In the genomic region with DNA sequence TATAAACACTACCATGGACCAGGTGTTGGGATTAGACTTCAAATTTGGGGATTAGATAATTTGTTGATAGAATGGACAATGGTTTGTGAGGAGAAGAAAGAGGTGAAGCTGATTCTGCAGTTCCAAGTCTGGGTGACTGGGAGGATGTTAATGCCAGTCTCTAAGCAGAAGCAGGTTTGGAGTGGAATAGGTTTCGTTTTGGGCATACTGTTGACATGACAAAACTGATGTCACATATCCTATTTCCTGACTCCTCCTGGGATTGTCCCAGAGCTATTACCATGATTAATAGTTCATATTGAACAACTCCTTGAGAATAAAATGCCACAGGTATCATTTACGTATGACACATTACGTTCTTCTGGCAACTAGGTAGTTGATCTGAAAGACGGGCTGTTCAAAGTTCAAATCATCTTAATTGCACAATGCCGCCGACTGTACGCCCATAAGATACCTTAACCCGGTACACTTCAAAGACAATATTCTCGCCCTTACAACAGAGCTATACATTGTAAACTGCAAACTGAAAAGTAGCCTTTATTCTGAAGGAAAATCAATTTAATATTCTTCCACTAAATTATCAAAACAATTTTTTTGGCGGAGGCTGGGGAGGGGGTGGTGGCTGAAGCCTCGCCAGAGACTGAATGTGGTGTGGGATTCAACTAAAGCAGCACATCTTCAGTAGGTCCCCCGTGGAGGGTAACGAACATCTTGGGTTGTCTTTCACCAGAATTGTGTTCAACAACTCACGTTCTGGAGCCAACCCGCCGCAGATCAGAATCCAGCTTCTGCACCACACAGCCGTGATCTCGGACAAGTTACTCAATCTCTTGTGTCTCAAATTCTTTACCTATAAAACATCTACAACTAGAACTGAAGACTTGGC, we compare ENCODE assay signal across 8 cellular contexts. TPM values are rescaled to one million over a fixed set of nuclear protein-coding genes. Genes with fewer than 3 reads are reported as not detected.
DNase-seq lines count a peak whose midpoint lies in the region; ATAC-seq and TF ChIP-seq lines count a peak whose summit lies in the region.

No MANE protein-coding gene starts in this region.

- intact Hi-C loops in heart right ventricle (cut with DNase I) (loop anchor here in 8 of 10 donors (2.0 to 10.0 kb wide), 11 partner anchors 57 to 242 kb away; a partner anchor contains a TSS), left cardiac atrium (cut with DNase I) (loop anchor here in 1 of 2 donors (5.0 to 10.0 kb wide), 2 partner anchors 92 to 239 kb away; a partner anchor contains a TSS), left colon (cut with DNase I, micrococcal nuclease) (loop anchor here in 1 of 2 donors (5.0 kb wide), 3 partner anchors 58 to 242 kb away; a partner anchor contains a TSS)

- H3K27me3 ChIP-seq in heart right ventricle (no peaks in the 10 kb centered on the region), thoracic aorta (replicated peaks; ENCODE audit: insufficient read depth) (no peaks in the 10 kb centered on the region)

- CTCF ChIA-PET in HEK293T (lab: Yijun Ruan, JAX): no interaction called here

- H3K9me3 Mint-ChIP-seq in activated naive CD4-positive, alpha-beta T cell treated with anti-CD3 and anti-CD28 coated beads, Interleukin-2, amount 50 U/mL, for 72 hours: peaks cover 0 to 4% of the 10 kb centered on the region in 2 donors

- H3K9me3 ChIP-seq in heart right ventricle: no peaks in the 10 kb centered on the region
- H3K9me3 ChIP-seq in thoracic aorta: no peaks in the 10 kb centered on the region

- H3K36me3 ChIP-seq in heart right ventricle: peaks cover 0 to 7% (median 0%) of the 10 kb centered on the region in 9 donors
- no peaks in the 10 kb centered on the region for H3K36me3 ChIP-seq in thoracic aorta

- H3K36me3 Mint-ChIP-seq in activated naive CD4-positive, alpha-beta T cell treated with anti-CD3 and anti-CD28 coated beads, Interleukin-2, amount 50 U/mL, for 72 hours: peaks cover 13 to 22% of the 10 kb centered on the region in 2 donors

- H3K27ac ChIP-seq in heart right ventricle (peak overlapping the region in 8 of 10 donors; percentile 96 to 99 (median 98)), thoracic aorta (peak overlapping the region; percentile 96)

- TF ChIP-seq CTCF in heart right ventricle (IDR thresholded peaks at IDR 0.05): no peak
- TF ChIP-seq CTCF in thoracic aorta (IDR thresholded peaks at IDR 0.05): no peak

- H3K4me1 ChIP-seq in heart right ventricle (peaks cover 0 to 36% (median 27%) of the 10 kb centered on the region in 9 donors), thoracic aorta (ENCODE audit: control insufficient read depth in 1 of 2, low read depth in 2 of 2) (peaks cover 14 to 32% of the 10 kb centered on the region in 2 donors)

- WGBS in heart right ventricle, 2 donors: 89 to 90% methylated on average over 18 of the region's 18 CpGs

- H3K4me3 ChIP-seq in heart right ventricle: peak overlapping the region; percentile 66 to 99 (median 96)
- H3K4me3 ChIP-seq in thoracic aorta: peak overlapping the region; percentile 84

- DNase-seq in heart right ventricle (no peak), left cardiac atrium (no peak), left colon (peak; percentile 35 to 47), thoracic aorta (ENCODE audit: low spot score) (no peak), HEK293T (ENCODE audit: extremely low spot score) (no peak)
- DNase-seq in activated naive CD4-positive, alpha-beta T cell treated with anti-CD3 and anti-CD28 coated beads, Interleukin-2, amount 50 U/mL, for 72 hours (ENCODE audit: low spot score in 2 of 2): no peak
- no peak for DNase-seq in NK-92 treated with Interleukin-12 subunit alpha and Interleukin-12 subunit beta, amount 100 ng/mL, for 24 hours (lab: John Stamatoyannopoulos, UW)

- POLR2A ChIA-PET in HEK293T (lab: Yijun Ruan, JAX): no interaction called here

- peak overlapping the region; percentile 98 to 99 for H3K27ac Mint-ChIP-seq in activated naive CD4-positive, alpha-beta T cell treated with anti-CD3 and anti-CD28 coated beads, Interleukin-2, amount 50 U/mL, for 72 hours

- ATAC-seq in heart right ventricle: no peak
- ATAC-seq in left cardiac atrium: no peak
- no peak for ATAC-seq in activated naive CD4-positive, alpha-beta T cell treated with anti-CD3 and anti-CD28 coated beads, Interleukin-2, amount 50 U/mL, for 72 hours
- ATAC-seq in left colon: peak; percentile 65
- ATAC-seq in thoracic aorta (ENCODE audit: insufficient number of reproducible peaks, low FRiP score, low read depth): no peak
- ATAC-seq in HG02571 (IDR thresholded peaks at IDR 0.05; ENCODE audit: unreplicated experiment): no peak

TF ChIP-seq in HEK293T, 16 proteins besides CTCF, POLR2A, EP300 and RAD21:
- TF ChIP-seq HDGF (IDR thresholded peaks at IDR 0.05; ENCODE audit: borderline replicate concordance): no peak
- no peak for TF ChIP-seq ARNT (IDR thresholded peaks at IDR 0.05)
- no peak for TF ChIP-seq CTBP1 (IDR thresholded peaks at IDR 0.05; ENCODE audit: borderline replicate concordance)
- TF ChIP-seq BHLHE40 (IDR thresholded peaks at IDR 0.05; ENCODE audit: borderline replicate concordance): no peak
- TF ChIP-seq SUZ12 (IDR thresholded peaks at IDR 0.05): no peak
- TF ChIP-seq NFRKB (IDR thresholded peaks at IDR 0.05): no peak
- TF ChIP-seq SP1 (IDR thresholded peaks at IDR 0.05): no peak
- TF ChIP-seq FOXA1 (IDR thresholded peaks at IDR 0.05): no peak
- TF ChIP-seq FOXM1 (IDR thresholded peaks at IDR 0.05; ENCODE audit: borderline replicate concordance): no peak
- no peak for TF ChIP-seq ZNF384 (IDR thresholded peaks at IDR 0.05)
- no peak for TF ChIP-seq FOXK2 (IDR thresholded peaks at IDR 0.05)
- TF ChIP-seq LEF1 (IDR thresholded peaks at IDR 0.05; ENCODE audit: borderline replicate concordance): no peak
- TF ChIP-seq TARDBP (IDR thresholded peaks at IDR 0.05): no peak

RNA-seq across cellular contexts. Expression of a gene that starts 1.2 kb away (rescaled TPM):
- total RNA-seq in heart right ventricle (10 to 100 TPM; 52.2 to 80.9 (median 66.9) TPM), left cardiac atrium (10 to 100 TPM; 40.9 to 71.2 TPM), left colon (10 to 100 TPM; 67.1 to 75.5 TPM), thoracic aorta (10 to 100 TPM; 86.0 to 86.8 TPM)
- polyA plus RNA-seq in heart right ventricle: 10 to 100 TPM; 33.9 to 41.3 TPM
- total RNA-seq in activated naive CD4-positive, alpha-beta T cell treated with anti-CD3 and anti-CD28 coated beads, Interleukin-2, amount 50 U/mL, for 72 hours: 10 to 100 TPM; 56.3 to 80.8 TPM

RNA-seq across cellular contexts. Expression of a gene that starts 11.6 kb away (rescaled TPM):
- total RNA-seq in heart right ventricle (under 1 TPM in 8 of 10 donors, not detected in 2; 0.34 to 0.94 (median 0.64) TPM), left cardiac atrium (under 1 TPM; 0.59 to 0.76 TPM), left colon (1 to 10 TPM in 1 of 2 donors, under 1 TPM in 1; 0.55 to 2.4 TPM), thoracic aorta (under 1 TPM; 0.41 to 0.42 TPM)
- 1 to 10 TPM in 1 of 2 donors, under 1 TPM in 1; 0.19 to 1.6 TPM for polyA plus RNA-seq in heart right ventricle
- total RNA-seq in activated naive CD4-positive, alpha-beta T cell treated with anti-CD3 and anti-CD28 coated beads, Interleukin-2, amount 50 U/mL, for 72 hours: 1 to 10 TPM in 1 of 2 donors, under 1 TPM in 1; 0.91 to 1.2 TPM

Comparison
In these comparisons a context has a peak if more than half of its experiments do, and no peak if none do; other contexts are left out.
1. DNase-seq: peak in left colon (2 of 2); none in heart right ventricle (0 of 2), left cardiac atrium (single experiment), activated naive CD4-positive, alpha-beta T cell treated with anti-CD3 and anti-CD28 coated beads, Interleukin-2, amount 50 U/mL, for 72 hours (0 of 2), thoracic aorta (single experiment), NK-92 treated with Interleukin-12 subunit alpha and Interleukin-12 subunit beta, amount 100 ng/mL, for 24 hours (single experiment) and HEK293T (single experiment).